ENCODE assay signal across 23 cellular contexts in the genomic region with DNA sequence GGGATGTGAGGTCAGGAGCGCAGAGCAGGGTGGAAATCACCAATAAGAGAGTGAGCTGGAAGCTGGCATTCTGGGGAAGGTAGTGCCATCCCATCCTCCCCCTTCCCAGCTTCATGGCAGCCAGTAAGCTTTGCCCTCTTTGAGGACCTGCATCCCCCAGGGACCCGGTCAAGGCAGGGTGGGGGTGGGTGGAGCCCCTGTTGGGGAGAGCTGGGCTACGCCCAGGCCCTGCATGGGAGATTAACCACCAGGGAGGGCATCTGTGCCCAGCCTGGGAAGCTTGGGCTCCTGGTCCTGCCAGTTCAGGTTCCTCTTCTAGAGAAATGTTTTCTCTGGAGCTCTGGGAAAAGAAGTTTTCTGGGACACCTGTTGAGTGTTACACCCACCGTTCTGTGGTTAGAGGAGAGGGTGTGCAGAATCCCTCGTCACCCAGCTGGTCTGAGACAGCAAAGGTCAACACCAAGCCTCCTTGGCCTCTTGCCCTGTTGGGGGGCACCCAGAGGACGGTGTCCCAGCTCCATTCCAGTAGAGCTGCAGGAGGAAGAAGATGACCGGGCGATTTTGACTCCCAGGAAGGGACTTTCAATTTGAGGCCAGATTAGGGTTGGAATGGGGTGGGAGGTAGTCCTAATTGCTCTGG.
"Had no signal": no experiment of that assay in that cellular context is flagged by ENCODE, and none has a peak within 500 bp of the region (broad histone marks: within the 10 kb centered on the region; RNA-seq: fewer than 3 reads in every experiment).

No MANE protein-coding gene starts in this region.

- H3K4me3 ChIP-seq: psoas muscle, right atrium auricular region, vagina had no signal

- H3K36me3 ChIP-seq: brain microvascular endothelial cell, right atrium auricular region, vagina, WERI-Rb-1 had no signal

- H3K27me3 ChIP-seq: brain microvascular endothelial cell, right atrium auricular region, vagina had no signal

- H3K4me1 ChIP-seq: psoas muscle, right atrium auricular region, vagina had no signal

- H3K9me3 Mint-ChIP-seq: activated naive CD4-positive, alpha-beta T cell treated with anti-CD3 and anti-CD28 coated beads, Interleukin-2, amount 50 U/mL, for 72 hours; immature natural killer cell; mesothelial cell of epicardium; natural killer cell; stimulated activated naive CD8-positive, alpha-beta T cell treated with anti-CD3 and anti-CD28 coated beads, Interleukin-15, Interleukin-2, amounts not matched to agents 100 ng/mL and 50 ng/mL, for 24 hours had no signal

- H3K9me3 ChIP-seq: psoas muscle, right atrium auricular region, vagina had no signal

- H3K4me3 Mint-ChIP-seq: immature natural killer cell; mesothelial cell of epicardium; natural killer cell; stimulated activated naive CD8-positive, alpha-beta T cell treated with anti-CD3 and anti-CD28 coated beads, Interleukin-15, Interleukin-2, amounts not matched to agents 100 ng/mL and 50 ng/mL, for 24 hours had no signal

- H3K36me3 Mint-ChIP-seq: activated naive CD4-positive, alpha-beta T cell treated with anti-CD3 and anti-CD28 coated beads, Interleukin-2, amount 50 U/mL, for 72 hours; mesothelial cell of epicardium; natural killer cell had no signal

- H3K27ac Mint-ChIP-seq: mesothelial cell of epicardium, natural killer cell had no signal

- H3K27ac ChIP-seq: brain microvascular endothelial cell, psoas muscle, right atrium auricular region, vagina, WERI-Rb-1 had no signal

- H3K27me3 Mint-ChIP-seq: stimulated activated naive CD8-positive, alpha-beta T cell treated with anti-CD3 and anti-CD28 coated beads, Interleukin-15, Interleukin-2, amounts not matched to agents 100 ng/mL and 50 ng/mL, for 24 hours had no signal

- DNase-seq: activated CD4-positive, alpha-beta T cell treated with anti-CD3 and anti-CD28 coated beads, Interleukin-2, amount 50 U/mL, for 1 hour; activated CD4-positive, CD25-positive, alpha-beta regulatory T cell treated with anti-CD3 and anti-CD28 coated beads, Interleukin-2, amount 50 U/mL, for 72 hours; activated T-cell treated with anti-CD3 and anti-CD28 coated beads for 4 hours; aorta; brain microvascular endothelial cell; caudate nucleus; dermis blood vessel endothelial cell; effector CD8-positive, alpha-beta T cell; foreskin melanocyte; immature natural killer cell; kidney glomerular epithelial cell; left ventricle myocardium superior; mammary epithelial cell; natural killer cell; psoas muscle; stimulated activated CD4-positive, alpha-beta T cell treated with anti-CD3 and anti-CD28 coated beads, Interleukin-4, amount 100 ng/mL, for 4 hours; trophoblast cell; WERI-Rb-1 had no signal
